In the genomic region with DNA sequence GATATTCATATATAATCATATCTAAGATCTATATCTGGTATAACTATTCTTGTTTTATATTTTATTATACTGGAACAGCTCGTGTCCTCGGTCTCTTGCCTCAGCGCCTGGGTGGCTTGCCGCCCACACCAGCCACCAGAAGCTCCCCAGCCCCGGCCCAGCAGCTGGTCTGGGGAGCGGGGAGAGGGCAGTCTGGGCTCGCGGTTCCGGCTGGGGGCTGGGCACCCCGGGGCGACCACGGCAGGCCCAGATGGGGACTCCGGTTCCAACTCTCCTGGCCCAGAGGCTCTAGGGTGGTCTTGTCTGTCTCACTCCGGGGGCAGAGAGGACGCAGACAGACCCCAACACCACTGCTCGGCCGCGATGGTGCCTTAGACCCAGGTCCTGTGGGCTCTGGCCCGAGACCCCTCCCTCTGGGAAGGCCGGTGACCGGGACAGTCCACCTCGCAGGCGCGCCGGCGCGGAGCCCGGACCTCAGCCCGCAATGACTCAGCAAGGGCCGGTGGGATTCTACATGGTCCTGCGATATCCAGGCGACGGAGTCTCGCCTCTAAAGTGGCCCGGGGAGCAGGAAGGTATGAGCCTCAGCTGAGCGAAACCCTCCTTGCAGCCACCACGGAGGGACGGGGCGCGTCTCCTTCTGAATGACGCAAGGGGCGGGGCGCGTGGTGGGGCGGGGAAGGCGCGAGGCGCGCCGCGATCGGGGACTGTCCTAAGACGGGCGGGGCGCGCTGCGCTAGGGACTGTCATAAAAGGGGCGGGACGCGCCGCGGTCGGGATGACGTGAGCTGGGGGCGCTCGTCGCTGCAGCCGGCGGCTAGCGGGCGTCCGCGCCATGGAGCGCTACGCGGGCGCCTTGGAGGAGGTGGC, we compare ENCODE assay signal across 10 cellular contexts. TPM values are rescaled to one million over a fixed set of nuclear protein-coding genes. Genes with fewer than 3 reads are reported as not detected.
DNase-seq lines count a peak whose midpoint lies in the region; ATAC-seq and TF ChIP-seq lines count a peak whose summit lies in the region.
"Had no signal": no experiment of that assay in that cellular context is flagged by ENCODE, and none has a peak within 500 bp of the region (broad histone marks: within the 10 kb centered on the region; RNA-seq: fewer than 3 reads in every experiment).

DGCR6 (plus strand) TSS at position 781 of the 870 bp plus-strand sequence; CDS start at position 836, 55 bp downstream.

- H3K27ac ChIP-seq in Panc1 (ENCODE audit: low read length) = no peak within 1 kb of the TSS

- no peaks in the 10 kb centered on the region for H3K36me3 ChIP-seq in Panc1 (ENCODE audit: control insufficient read depth, insufficient read depth, low read length)

- CTCF ChIA-PET in Panc1 (lab: Charles Lee) = no interaction called here

- no peaks in the 10 kb centered on the region for H3K27me3 Mint-ChIP-seq in natural killer cell treated with Interleukin-12 subunit alpha and Interleukin-12 subunit beta and Interleukin-15 and Interleukin-18, amount 100 ng/mL, for 72 hours

- no peak within 1 kb of the TSS for H3K4me3 Mint-ChIP-seq in natural killer cell treated with Interleukin-12 subunit alpha and Interleukin-12 subunit beta and Interleukin-15 and Interleukin-18, amount 100 ng/mL, for 72 hours

- in situ Hi-C loops in Panc1 (cut with HindIII; ENCODE audit: low pct_unique_long_range_greater_than_20kb, low sequenced_read_pairs) = no loop called here

- no peak for DNase-seq in Panc1 (ENCODE audit: low read depth, low spot score)
- DNase-seq in natural killer cell treated with Interleukin-12 subunit alpha and Interleukin-12 subunit beta and Interleukin-15 and Interleukin-18, amount 100 ng/mL, for 72 hours (ENCODE audit: low spot score) = no peak
- DNase-seq in midbrain (lab: John Stamatoyannopoulos, UW) = no peak
- DNase-seq in HT-29 (ENCODE audit: low spot score) = no peak
- no peak for DNase-seq in amniotic stem cell (lab: John Stamatoyannopoulos, UW)
- DNase-seq in erythroblast (lab: John Stamatoyannopoulos, UW) = no peak
- DNase-seq: activated CD8-positive, alpha-beta memory T cell treated with anti-CD3 and anti-CD28 coated beads for 24 hours; GF-D8 had no signal

- TF ChIP-seq CTCF in Panc1 (IDR thresholded peaks at IDR 0.05) = no peak

- H3K36me3 Mint-ChIP-seq in natural killer cell treated with Interleukin-12 subunit alpha and Interleukin-12 subunit beta and Interleukin-15 and Interleukin-18, amount 100 ng/mL, for 72 hours = no peaks in the 10 kb centered on the region

- no peak for TF ChIP-seq POLR2A in erythroblast (IDR thresholded peaks at IDR 0.05; ENCODE audit: low read length)

- no peaks in the 10 kb centered on the region for H3K4me1 ChIP-seq in Panc1 (ENCODE audit: control insufficient read depth, insufficient read depth, low read length)

- no peak within 1 kb of the TSS for H3K27ac Mint-ChIP-seq in natural killer cell treated with Interleukin-12 subunit alpha and Interleukin-12 subunit beta and Interleukin-15 and Interleukin-18, amount 100 ng/mL, for 72 hours

- intact Hi-C loops in Panc1 (cut with micrococcal nuclease; ENCODE audit: unreplicated experiment) = no loop called here

- no peaks in the 10 kb centered on the region for H3K9me3 ChIP-seq in Panc1 (ENCODE audit: control insufficient read depth, insufficient read depth, low read depth, low read length)

- no peaks in the 10 kb centered on the region for H3K4me1 Mint-ChIP-seq in natural killer cell treated with Interleukin-12 subunit alpha and Interleukin-12 subunit beta and Interleukin-15 and Interleukin-18, amount 100 ng/mL, for 72 hours (ENCODE audit: low read depth in 2 of 2)

- POLR2A ChIA-PET in Panc1 (lab: Charles Lee) = no interaction called here

- H3K27me3 ChIP-seq in Panc1 (ENCODE audit: control insufficient read depth, insufficient read depth, low read length) = no peaks in the 10 kb centered on the region

- ATAC-seq in GM19025 (IDR thresholded peaks at IDR 0.05; ENCODE audit: low read depth, unreplicated experiment) (peak; percentile 91), HG02610 (IDR thresholded peaks at IDR 0.05; ENCODE audit: unreplicated experiment) (peak; percentile 84), Panc1 (peak; percentile 99)
- ATAC-seq in natural killer cell treated with Interleukin-12 subunit alpha and Interleukin-12 subunit beta and Interleukin-15 and Interleukin-18, amount 100 ng/mL, for 72 hours = peak; percentile 99

- no TSS peak for BruUV-seq in Panc1 (replicated peaks; lab: Mats Ljungman, UMichigan)

- no peaks in the 10 kb centered on the region for H3K9me3 Mint-ChIP-seq in natural killer cell treated with Interleukin-12 subunit alpha and Interleukin-12 subunit beta and Interleukin-15 and Interleukin-18, amount 100 ng/mL, for 72 hours

- no peak within 1 kb of the TSS for H3K4me3 ChIP-seq in Panc1 (ENCODE audit: low read depth in 2 of 2, low read length in 2 of 2)

RNA-seq across cellular contexts. Expression of gene DGCR6, which starts in this region (rescaled TPM):
- 2.2 TPM for total RNA-seq in Panc1 (2021; ENCODE audit: unreplicated experiment)
- polyA plus RNA-seq in Panc1 (2012; ENCODE audit: insufficient read length) = 2.0 TPM
- 1 to 10 TPM; 1.1 to 1.9 TPM for total RNA-seq in natural killer cell treated with Interleukin-12 subunit alpha and Interleukin-12 subunit beta and Interleukin-15 and Interleukin-18, amount 100 ng/mL, for 72 hours
- total RNA-seq in HT-29 (2014; rRNA removed; shearing (Covaris generic)) = 0.70 and 2.2 TPM in 2 replicates
